Comparison of ENCODE assay signal across 8 cellular contexts in the genomic region with DNA sequence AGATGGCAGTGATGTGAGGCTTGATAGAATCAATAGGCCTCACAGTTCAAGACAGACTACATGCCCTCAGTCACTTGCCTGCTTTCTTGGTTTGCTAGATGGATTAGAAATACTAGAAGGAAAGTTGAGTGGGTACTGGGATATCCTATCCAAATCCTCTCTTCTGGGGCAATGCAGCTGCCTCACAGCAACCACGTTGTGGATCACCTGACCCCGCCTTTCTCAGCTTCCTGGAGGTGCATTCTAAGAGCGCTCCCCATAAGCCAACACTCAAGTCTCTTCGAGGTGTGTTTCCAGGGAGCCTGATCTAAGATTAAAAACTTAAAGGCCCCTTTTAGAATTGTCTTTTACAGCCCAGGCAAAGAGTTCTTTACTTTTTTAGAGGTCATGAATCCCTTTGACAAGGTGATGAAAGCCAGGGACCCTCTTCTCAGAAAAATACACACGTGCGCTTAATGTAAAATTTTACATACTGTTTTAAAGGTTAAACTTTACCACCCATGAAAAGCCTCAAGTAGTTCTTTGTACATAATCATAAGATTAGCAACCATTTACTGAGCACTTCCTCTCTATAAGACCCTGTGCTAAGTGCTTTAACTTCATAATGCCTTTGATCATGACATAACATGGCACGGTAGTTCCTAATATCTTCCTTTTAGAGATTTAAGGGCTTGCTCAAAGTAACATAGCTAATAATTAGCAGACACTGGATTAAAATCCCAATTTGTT. TPM values are rescaled to one million over a fixed set of nuclear protein-coding genes. Genes with fewer than 3 reads are reported as not detected.
DNase-seq lines count a peak whose midpoint lies in the region; ATAC-seq, FAIRE-seq and TF ChIP-seq lines count a peak whose summit lies in the region.

No MANE protein-coding gene starts in this region.

- ATAC-seq in A549 (no peak), GM21526 (IDR thresholded peaks at IDR 0.05; ENCODE audit: low FRiP score, unreplicated experiment) (peak; percentile 9), body of pancreas (no peak)

- H3K4me3 ChIP-seq in A549 (peak overlapping the region; percentile 80), body of pancreas (peak overlapping the region in 1 of 2 donors; percentile 56), mesodermal cell (ENCODE audit: extremely low read depth, insufficient read depth, low read length, poor library complexity, severe bottlenecking) (peak overlapping the region; percentile 95), tibial nerve (peak overlapping the region; percentile 17 to 79 (median 72))

- intact Hi-C loops in body of pancreas (cut with DNase I): no loop called here

- TF ChIP-seq POLR2A in A549 (IDR thresholded peaks at IDR 0.05; ENCODE audit: low read length) (no peak), body of pancreas (IDR thresholded peaks at IDR 0.05) (no peak), tibial nerve (IDR thresholded peaks at IDR 0.05) (no peak)

- TF ChIP-seq RAD21 in A549 (conservative IDR thresholded peaks at IDR 0.05 in 1 of 2, IDR thresholded peaks at IDR 0.05 in 1 of 2): no peak

- CTCF ChIA-PET in A549 (lab: Yijun Ruan, JAX): no interaction called here

- H3K4me2 ChIP-seq in A549: peak overlapping the region; percentile 81

- H3K27me3 ChIP-seq in body of pancreas: no peaks in the 10 kb centered on the region
- H3K27me3 ChIP-seq in tibial nerve: no peaks in the 10 kb centered on the region

- H3K9me3 ChIP-seq in A549 (peaks cover 2% of the 10 kb centered on the region; the same call in 1 of the 3 replicates), body of pancreas (no peaks in the 10 kb centered on the region), mesodermal cell (ENCODE audit: control insufficient read depth, low read length) (no peaks in the 10 kb centered on the region), tibial nerve (peaks cover 0 to 9% (median 0%) of the 10 kb centered on the region in 4 donors)

- H3K27ac ChIP-seq in A549 (peak overlapping the region; percentile 48 to 49; a peak in 4 of 6 replicates), body of pancreas (peak overlapping the region in 3 of 4 donors; percentile 86 to 88 (median 87)), mesodermal cell (ENCODE audit: low read depth, low read length, severe bottlenecking) (no peak overlapping the region), tibial nerve (peak overlapping the region; percentile 52 to 87 (median 83))

- POLR2A ChIA-PET in A549 (lab: Yijun Ruan, JAX): interaction anchor here (0.6 to 2.1 kb wide), 3 partner anchors 12 to 226 kb away, joined by 3 to 17 read pairs (median 3); partner anchors contain the start of gene OSTC

- TF ChIP-seq CTCF in A549 (IDR thresholded peaks at IDR 0.05) (no peak), body of pancreas (IDR thresholded peaks at IDR 0.05) (no peak), tibial nerve (IDR thresholded peaks at IDR 0.05) (no peak)

- peaks cover 28% of the 10 kb centered on the region; the same call in 2 of the 3 replicates for H3K4me1 ChIP-seq in A549
- peaks cover 32% of the 10 kb centered on the region for H3K4me1 ChIP-seq in body of pancreas
- H3K4me1 ChIP-seq in mesodermal cell (ENCODE audit: control insufficient read depth, insufficient read depth, low read length, poor library complexity, severe bottlenecking): peaks cover 13% of the 10 kb centered on the region
- H3K4me1 ChIP-seq in tibial nerve: peaks cover 0 to 40% (median 20%) of the 10 kb centered on the region in 4 donors

- no peak for TF ChIP-seq EP300 in A549 (IDR thresholded peaks at IDR 0.05)
- no peak for TF ChIP-seq EP300 in tibial nerve (IDR thresholded peaks at IDR 0.05)

- 74% methylated on average over 7 of the region's 7 CpGs for WGBS in A549 (ENCODE audit: missing lambda C conversion rate)
- WGBS in body of pancreas, 2 donors: 63 to 69% methylated on average over 6 to 7 of the region's 7 CpGs
- WGBS in mesodermal cell (ENCODE audit: insufficient coverage in 2 of 2), 2 experiments: 67 to 76% methylated on average over 4 of the region's 7 CpGs
- 75 to 77% methylated on average over 7 of the region's 7 CpGs for WGBS in tibial nerve, 2 donors

- DNase-seq in A549 (ENCODE audit: low read depth in 1 of 2, low spot score in 1 of 2) (no peak), OCI-M1 (lab: John Stamatoyannopoulos, UW) (peak; percentile 32), body of pancreas (no peak), tibial nerve (ENCODE audit: low spot score in 2 of 2) (no peak), NCI-H2227 (lab: John Stamatoyannopoulos, UW; ENCODE audit: unreplicated experiment) (no peak), superior temporal gyrus (ENCODE audit: extremely low spot score) (no peak)

- no peak for FAIRE-seq in A549 (lab: Jason Lieb, UNC)

- H3K36me3 ChIP-seq in body of pancreas (replicated peaks in 1 of 2; ENCODE audit: insufficient read depth in 1 of 2, low read depth in 2 of 2) (peaks cover 7 to 8% of the 10 kb centered on the region in 2 donors), mesodermal cell (ENCODE audit: control insufficient read depth, insufficient read depth, low read length) (peaks cover 27% of the 10 kb centered on the region), tibial nerve (peaks cover 0 to 40% (median 11%) of the 10 kb centered on the region in 3 donors)

TF ChIP-seq in A549, 52 proteins besides CTCF, POLR2A, EP300 and RAD21:
- no peak for TF ChIP-seq FOXS1 (CRISPR knock-in tag; IDR thresholded peaks at IDR 0.05)
- TF ChIP-seq HOXA7 (CRISPR knock-in tag; IDR thresholded peaks at IDR 0.05): no peak
- no peak for TF ChIP-seq EHF (CRISPR knock-in tag; IDR thresholded peaks at IDR 0.05)
- no peak for TF ChIP-seq MAZ (IDR thresholded peaks at IDR 0.05; ENCODE audit: borderline replicate concordance, low read depth, low read length)
- TF ChIP-seq PHF8 (IDR thresholded peaks at IDR 0.05; ENCODE audit: borderline replicate concordance, low read depth): no peak
- no peak for TF ChIP-seq POLR2AphosphoS2 (conservative IDR thresholded peaks at IDR 0.05; ENCODE audit: low read length)
- no peak for TF ChIP-seq RNF2 (IDR thresholded peaks at IDR 0.05; ENCODE audit: borderline replicate concordance, low read depth)
- no peak for TF ChIP-seq HDAC2 (IDR thresholded peaks at IDR 0.05)

RNA-seq across cellular contexts. Expression of gene RPL34, which starts 0.8 kb away (rescaled TPM):
- polyA plus RNA-seq in A549 (2011; rRNA removed): 1,255 and 1,328 TPM in 2 replicates
- 912 and 1,065 TPM in 2 replicates for polyA plus RNA-seq in A549 (2012; cell fraction: cytosol; rRNA removed)
- 210 and 338 TPM in 2 replicates for polyA plus RNA-seq in A549 (2012; cell fraction: nucleus; rRNA removed)
- polyA plus RNA-seq in A549 (2017; fragmentation: RNase III; extraction: RNeasy Plus Mini Kit Qiagen cat#74134 plus additional on column Dnase treatment): 918 to 949 TPM (median 926 TPM) in 3 replicates
- 90.8 and 134 TPM in 2 replicates for polyA minus RNA-seq in A549 (2011; rRNA and poly(A)+ RNA removed)
- 1,000 to 10,000 TPM in 1 of 2 donors, 100 to 1,000 TPM in 1; 804 to 1,203 TPM for total RNA-seq in body of pancreas
- 2,273 TPM for polyA plus RNA-seq in mesodermal cell (2013, experiment 1 of 2)
- polyA plus RNA-seq in mesodermal cell (2013, experiment 2 of 2): 2,364 TPM
- total RNA-seq in tibial nerve: 1,000 to 10,000 TPM in 1 of 4 donors, 100 to 1,000 TPM in 3; 554 to 1,152 (median 836) TPM

RNA-seq across cellular contexts. Expression of gene OSTC, which starts 30.9 kb away (rescaled TPM):
- polyA plus RNA-seq in A549 (2011; rRNA removed): 133 and 166 TPM in 2 replicates
- polyA plus RNA-seq in A549 (2012; cell fraction: cytosol; rRNA removed): 41.4 and 57.1 TPM in 2 replicates
- 13.8 and 42.1 TPM in 2 replicates for polyA plus RNA-seq in A549 (2012; cell fraction: nucleus; rRNA removed)
- polyA plus RNA-seq in A549 (2017; fragmentation: RNase III; extraction: RNeasy Plus Mini Kit Qiagen cat#74134 plus additional on column Dnase treatment): 107 to 128 TPM (median 127 TPM) in 3 replicates
- 41.3 and 56.3 TPM in 2 replicates for polyA minus RNA-seq in A549 (2011; rRNA and poly(A)+ RNA removed)
- 100 to 1,000 TPM in 1 of 2 donors, 10 to 100 TPM in 1; 35.6 to 308 TPM for total RNA-seq in body of pancreas
- polyA plus RNA-seq in mesodermal cell (2013, experiment 1 of 2): 291 TPM
- polyA plus RNA-seq in mesodermal cell (2013, experiment 2 of 2): 307 TPM
- 10 to 100 TPM; 36.4 to 63.0 (median 46.6) TPM for total RNA-seq in tibial nerve
